Comparison of ENCODE assay signal across 4 cellular contexts in the genomic region with DNA sequence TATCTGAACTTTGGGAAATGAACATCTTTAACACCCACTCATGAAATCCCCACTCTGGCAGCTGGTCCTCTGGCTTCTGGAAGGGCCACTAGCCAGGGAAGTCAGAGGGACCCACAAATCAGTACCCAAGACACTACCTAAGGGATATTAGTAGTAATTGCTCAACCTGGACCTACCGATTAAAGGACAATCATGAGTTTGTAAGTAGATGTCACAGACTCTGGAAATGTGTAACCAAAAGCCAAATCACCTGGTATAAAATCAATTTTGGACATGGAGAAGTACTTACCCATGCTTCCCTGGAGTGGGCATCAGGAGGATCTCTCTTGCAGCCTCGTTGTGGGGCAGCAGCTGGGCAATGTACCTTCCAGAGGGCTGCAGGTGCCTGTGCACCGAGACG.
"Had no signal": no experiment of that assay in that cellular context is flagged by ENCODE, and none has a peak within 500 bp of the region (broad histone marks: within the 10 kb centered on the region; RNA-seq: fewer than 3 reads in every experiment).

No MANE protein-coding gene starts in this region.

- ATAC-seq: GM23338 had no signal

- H3K9me3 Mint-ChIP-seq: GM23338, H9 had no signal

- DNase-seq: H9 had no signal

- H3K27ac ChIP-seq: KMS-11 had no signal

- H3K4me3 ChIP-seq: GM23338 had no signal

- H3K36me3 Mint-ChIP-seq: IgD-negative memory B cell had no signal

- H3K4me3 Mint-ChIP-seq: GM23338, H9, IgD-negative memory B cell had no signal

- H3K27ac Mint-ChIP-seq: GM23338, H9, IgD-negative memory B cell had no signal

- H3K4me1 Mint-ChIP-seq: GM23338, IgD-negative memory B cell had no signal
